In the genomic region with DNA sequence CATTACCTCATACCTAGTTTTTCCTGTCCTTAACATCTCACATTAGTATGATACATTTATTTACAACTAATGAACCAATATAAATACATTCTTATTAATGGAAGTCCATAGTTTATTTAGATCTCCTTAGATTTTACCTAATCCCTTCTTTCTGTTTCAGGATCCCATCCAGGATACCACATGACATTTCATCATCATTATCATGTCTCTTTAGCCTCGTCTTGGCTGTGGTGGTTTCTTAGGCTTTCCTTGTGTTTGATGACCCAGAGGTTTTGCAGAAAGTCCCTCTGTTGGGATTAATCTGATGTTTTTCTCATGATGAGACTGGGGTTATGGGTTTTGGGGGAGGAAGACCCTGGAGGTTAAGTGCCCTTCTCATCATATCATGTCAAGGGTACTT, we compare ENCODE assay signal across 22 cellular contexts.
"Had no signal": no experiment of that assay in that cellular context is flagged by ENCODE, and none has a peak within 500 bp of the region (broad histone marks: within the 10 kb centered on the region; RNA-seq: fewer than 3 reads in every experiment).

No MANE protein-coding gene starts in this region.

- H3K36me3 ChIP-seq: esophagus squamous epithelium, gastrocnemius medialis, heart right ventricle, left lung, lower lobe of right lung had no signal

- DNase-seq: cortex of kidney; effector CD8-positive, alpha-beta T cell; effector memory CD8-positive, alpha-beta T cell; endodermal cell; erythroblast; esophagus squamous epithelium; foreskin fibroblast; foreskin melanocyte; gastrocnemius medialis; glutamatergic neuron; head of caudate nucleus; heart right ventricle; hippocampal formation; left cardiac atrium; left lung; left ventricle myocardium superior; lower lobe of right lung; mesenchymal stem cell; mucosa of descending colon; naive B cell had no signal

- ATAC-seq: effector memory CD8-positive, alpha-beta T cell; esophagus mucosa; gastrocnemius medialis; heart right ventricle; left cardiac atrium; left lung; left ventricle myocardium superior; lower lobe of right lung; mucosa of descending colon had no signal

- H3K4me3 ChIP-seq: esophagus squamous epithelium, gastrocnemius medialis, heart right ventricle, left lung, lower lobe of right lung, mucosa of descending colon had no signal

- H3K27ac ChIP-seq: epithelial cell of prostate, esophagus squamous epithelium, gastrocnemius medialis, heart right ventricle, left lung, lower lobe of right lung had no signal

- H3K9me3 ChIP-seq: esophagus squamous epithelium, gastrocnemius medialis, lower lobe of right lung, mucosa of descending colon had no signal

- H3K27me3 ChIP-seq: gastrocnemius medialis, left lung had no signal

- H3K4me1 ChIP-seq: heart right ventricle, left lung, lower lobe of right lung had no signal
